ENCODE assay signal across 22 cellular contexts in the genomic region with DNA sequence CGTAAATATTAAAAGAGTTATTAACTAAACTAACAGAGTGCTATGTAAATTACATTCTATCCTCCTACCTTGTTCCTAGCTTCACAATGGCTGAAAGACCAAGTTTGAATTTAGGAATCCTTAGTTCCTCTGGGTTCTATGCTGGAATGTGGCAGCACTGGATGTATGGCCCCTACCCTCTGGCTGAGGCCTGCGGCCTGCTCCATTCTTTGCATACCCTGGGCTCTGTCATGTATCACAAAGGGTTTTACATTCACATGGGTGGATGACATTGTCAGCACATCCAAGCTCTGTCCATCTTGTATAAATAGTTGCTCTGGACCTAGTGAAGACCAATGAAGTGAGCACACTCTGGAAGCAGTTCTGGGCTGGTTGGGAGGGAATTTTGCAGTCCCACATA.
"Had no signal": no experiment of that assay in that cellular context is flagged by ENCODE, and none has a peak within 500 bp of the region (broad histone marks: within the 10 kb centered on the region; RNA-seq: fewer than 3 reads in every experiment).

No MANE protein-coding gene starts in this region.

- H3K36me3 ChIP-seq: ascending aorta, MG63 had no signal

- ATAC-seq: activated CD8-positive, alpha-beta T cell treated with anti-CD3 and anti-CD28 coated beads for 36 hours; body of pancreas; T-cell had no signal

- H3K4me3 ChIP-seq: ascending aorta, body of pancreas, MG63 had no signal

- H3K27ac ChIP-seq: ascending aorta, body of pancreas had no signal

- H3K9me3 ChIP-seq: ascending aorta, body of pancreas, MG63 had no signal

- H3K4me1 ChIP-seq: ascending aorta, body of pancreas had no signal

- DNase-seq: activated CD4-positive, alpha-beta T cell treated with anti-CD3 and anti-CD28 coated beads, Interleukin-2, amount 10 ng/mL, durations not matched to agents 7 days and 5 days; activated CD4-positive, CD25-positive, alpha-beta regulatory T cell; activated CD8-positive, alpha-beta memory T cell treated with anti-CD3 and anti-CD28 coated beads, Interleukin-2, amount 50 U/mL, for 4 hours; activated CD8-positive, alpha-beta T cell treated with anti-CD3 and anti-CD28 coated beads for 36 hours; activated effector memory CD4-positive, alpha-beta T cell treated with Interleukin-2 at 50 U/mL for 16 hours; activated naive CD4-positive, alpha-beta T cell; activated T-cell treated with anti-CD3 and anti-CD28 coated beads, Interleukin-2, amount 50 U/mL, for 24 hours; amniotic stem cell; body of pancreas; central memory CD4-positive, alpha-beta T cell; MG63; NCI-H1105 treated with DMSO at 0.1 percent for 48 hours; NCI-H1436 treated with DMSO at 0.1 percent for 48 hours; NCI-H187; NCI-H2171; NCI-H226; NCI-H774; SIG-M5; T-cell; T-helper 2 cell; T1000 had no signal

- H3K27me3 ChIP-seq: ascending aorta, body of pancreas had no signal
